9 cellular contexts compared by ENCODE assay signal in genomic region chr14:39229222-39229543, GRCh38. TPM values are rescaled to one million over a fixed set of nuclear protein-coding genes. Genes with fewer than 3 reads are reported as not detected.
DNase-seq lines count a peak whose midpoint lies in the region; ATAC-seq lines count a peak whose summit lies in the region.
"Had no signal": no experiment of that assay in that cellular context is flagged by ENCODE, and none has a peak within 500 bp of the region (broad histone marks: within the 10 kb centered on the region; RNA-seq: fewer than 3 reads in every experiment).

No MANE protein-coding gene starts in this region.

- no peak overlapping the region for H3K27ac ChIP-seq in Karpas-422 (ENCODE audit: low read length)

- in situ Hi-C loops in ACHN (cut with HindIII; ENCODE audit: low pct_ligation_motif_present, low pct_unique_long_range_greater_than_20kb, low sequenced_read_pairs), result no loop called here

- H3K4me2 ChIP-seq in Karpas-422 (ENCODE audit: low read depth, low read length, poor library complexity, severe bottlenecking), result no peak overlapping the region

- H4K20me1 ChIP-seq in Karpas-422 (ENCODE audit: insufficient read depth, low read depth, low read length), result no peaks in the 10 kb centered on the region

- H3K27me3 Mint-ChIP-seq in activated T-cell treated with anti-CD3 and anti-CD28 coated beads, Interleukin-2, amount 50 U/mL, for 4 hours (ENCODE audit: low read depth), result no peaks in the 10 kb centered on the region

- peaks cover 33% of the 10 kb centered on the region for H3K4me1 Mint-ChIP-seq in activated T-cell treated with anti-CD3 and anti-CD28 coated beads, Interleukin-2, amount 50 U/mL, for 4 hours (ENCODE audit: low read depth)

- no peaks in the 10 kb centered on the region for H3K36me3 ChIP-seq in Karpas-422 (ENCODE audit: insufficient read depth, low read length)

- no peaks in the 10 kb centered on the region for H3K9me2 ChIP-seq in Karpas-422 (replicated peaks; ENCODE audit: insufficient read depth, low read length)

- no peaks in the 10 kb centered on the region for H3K9me3 ChIP-seq in Karpas-422 (ENCODE audit: low read length)

- no peaks in the 10 kb centered on the region for H3K27me3 ChIP-seq in Karpas-422 (ENCODE audit: low read length)

- H3K36me3 Mint-ChIP-seq in activated T-cell treated with anti-CD3 and anti-CD28 coated beads, Interleukin-2, amount 50 U/mL, for 4 hours (ENCODE audit: insufficient read depth), result no peaks in the 10 kb centered on the region

- H3K9ac ChIP-seq in Karpas-422 (ENCODE audit: low read length), result no peak overlapping the region

- peaks cover 13% of the 10 kb centered on the region for H3K4me1 ChIP-seq in Karpas-422 (ENCODE audit: low read length)

- no peaks in the 10 kb centered on the region for H3K79me2 ChIP-seq in Karpas-422 (ENCODE audit: low read length)

- no peak overlapping the region for H3K4me3 ChIP-seq in Karpas-422 (ENCODE audit: low read length)

- H3K4me3 Mint-ChIP-seq in activated T-cell treated with anti-CD3 and anti-CD28 coated beads, Interleukin-2, amount 50 U/mL, for 4 hours, result no peak overlapping the region

- DNase-seq in Karpas-422 (no peak), COR-L47 (lab: John Stamatoyannopoulos, UW) (no peak), SK-N-DZ (ENCODE audit: low spot score) (no peak), ACHN (no peak)
- DNase-seq in activated T-cell treated with anti-CD3 and anti-CD28 coated beads, Interleukin-2, amount 50 U/mL, for 4 hours, result peak; percentile 27
- peak; percentile 20 for DNase-seq in stimulated activated CD4-positive, alpha-beta T cell treated with anti-CD3 and anti-CD28 coated beads, Interleukin-12 subunit alpha, Interleukin-12 subunit beta, amount 100 ng/mL, for 4 hours
- DNase-seq: NCI-H1105 had no signal

- 0 out of 2 replicates have a peak overlapping the region, but pooled peaks have one; percentile 2 for H2AFZ ChIP-seq in Karpas-422 (ENCODE audit: low read length)

- ATAC-seq in GM18502 (IDR thresholded peaks at IDR 0.05; ENCODE audit: poor library complexity, unreplicated experiment) (peak; percentile 79), GM21737 (IDR thresholded peaks at IDR 0.05; ENCODE audit: unreplicated experiment) (no peak)
- peak; percentile 98 for ATAC-seq in activated T-cell treated with anti-CD3 and anti-CD28 coated beads, Interleukin-2, amount 50 U/mL, for 4 hours

- H3K9me3 Mint-ChIP-seq in activated T-cell treated with anti-CD3 and anti-CD28 coated beads, Interleukin-2, amount 50 U/mL, for 4 hours, result no peaks in the 10 kb centered on the region

RNA-seq across cellular contexts. Expression of gene MIA2, which starts 4.5 kb away (rescaled TPM):
- 36.2 and 65.7 TPM in 2 replicates for total RNA-seq in Karpas-422 (2014; rRNA removed; shearing (Covaris generic); ENCODE audit: low replicate concordance)
- 10 to 100 TPM; 14.7 to 19.7 (median 14.8) TPM for total RNA-seq in activated T-cell treated with anti-CD3 and anti-CD28 coated beads, Interleukin-2, amount 50 U/mL, for 4 hours
- 10.0 and 10.3 TPM in 2 replicates for polyA plus RNA-seq in SK-N-DZ (2014; cell fraction: cytosol; rRNA removed)
- polyA plus RNA-seq in SK-N-DZ (2014; cell fraction: nucleus; rRNA removed), result 6.5 and 8.6 TPM in 2 replicates

RNA-seq across cellular contexts. Expression of gene PNN, which starts 54.1 kb away (rescaled TPM):
- total RNA-seq in Karpas-422 (2014; rRNA removed; shearing (Covaris generic); ENCODE audit: low replicate concordance), result 56.1 and 96.8 TPM in 2 replicates
- 100 to 1,000 TPM in 2 of 3 donors, 10 to 100 TPM in 1; 99.2 to 107 (median 106) TPM for total RNA-seq in activated T-cell treated with anti-CD3 and anti-CD28 coated beads, Interleukin-2, amount 50 U/mL, for 4 hours
- polyA plus RNA-seq in SK-N-DZ (2014; cell fraction: cytosol; rRNA removed), result 51.1 and 59.4 TPM in 2 replicates
- polyA plus RNA-seq in SK-N-DZ (2014; cell fraction: nucleus; rRNA removed), result 187 and 416 TPM in 2 replicates

RNA-seq across cellular contexts. Expression of gene TRAPPC6B, which starts 59.0 kb away (rescaled TPM):
- 30.4 and 52.5 TPM in 2 replicates for total RNA-seq in Karpas-422 (2014; rRNA removed; shearing (Covaris generic); ENCODE audit: low replicate concordance)
- total RNA-seq in activated T-cell treated with anti-CD3 and anti-CD28 coated beads, Interleukin-2, amount 50 U/mL, for 4 hours, result 10 to 100 TPM; 18.7 to 22.9 (median 22.6) TPM
- 20.9 and 24.2 TPM in 2 replicates for polyA plus RNA-seq in SK-N-DZ (2014; cell fraction: cytosol; rRNA removed)
- 16.3 and 19.4 TPM in 2 replicates for polyA plus RNA-seq in SK-N-DZ (2014; cell fraction: nucleus; rRNA removed)

Comparison
In these comparisons a context has a peak if more than half of its experiments do, and no peak if none do; other contexts are left out.
1. DNase-seq: peak in activated T-cell treated with anti-CD3 and anti-CD28 coated beads, Interleukin-2, amount 50 U/mL, for 4 hours (single experiment) and stimulated activated CD4-positive, alpha-beta T cell treated with anti-CD3 and anti-CD28 coated beads, Interleukin-12 subunit alpha, Interleukin-12 subunit beta, amount 100 ng/mL, for 4 hours (single experiment); none in Karpas-422 (single experiment), COR-L47 (single experiment), SK-N-DZ (single experiment) and ACHN (single experiment).